In the genomic region with DNA sequence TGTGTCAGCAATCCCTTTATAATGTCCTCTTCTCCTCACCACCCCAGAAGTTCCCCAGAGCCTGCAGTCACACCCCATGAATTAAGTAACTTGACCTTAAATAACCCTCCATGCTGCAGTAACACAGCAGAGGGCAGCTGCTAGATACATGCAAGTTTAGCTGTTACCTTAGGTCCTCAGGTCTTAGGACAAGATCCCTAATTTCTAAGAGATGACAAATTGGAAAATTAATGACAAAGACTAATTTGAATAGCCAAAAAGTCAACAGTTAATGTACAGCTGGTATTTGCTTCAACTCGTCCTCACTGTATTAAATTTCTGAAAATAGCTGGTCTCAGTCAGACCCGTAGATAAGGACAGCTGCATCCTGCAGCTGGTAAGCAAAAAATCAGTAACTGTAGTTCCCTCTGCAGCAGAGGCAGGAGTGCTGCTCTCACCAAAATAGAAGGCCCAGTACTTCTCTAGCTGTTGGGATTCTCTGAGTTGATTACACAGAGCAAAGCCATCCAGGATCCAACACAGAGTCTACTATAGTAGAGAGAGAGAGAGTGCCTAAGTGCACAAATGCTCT, we compare ENCODE assay signal across 9 cellular contexts.
DNase-seq lines count a peak whose midpoint lies in the region; ATAC-seq and TF ChIP-seq lines count a peak whose summit lies in the region.
"Had no signal": no experiment of that assay in that cellular context is flagged by ENCODE, and none has a peak within 500 bp of the region (broad histone marks: within the 10 kb centered on the region; RNA-seq: fewer than 3 reads in every experiment).

No MANE protein-coding gene starts in this region.

- TF ChIP-seq POLR2A in gastroesophageal sphincter (IDR thresholded peaks at IDR 0.05): no peak

- H3K9me3 ChIP-seq in gastroesophageal sphincter: no peaks in the 10 kb centered on the region
- no peaks in the 10 kb centered on the region for H3K9me3 ChIP-seq in upper lobe of right lung

- H3K27ac ChIP-seq in gastroesophageal sphincter: peak overlapping the region in 3 of 4 donors; percentile 15 to 39 (median 30)
- no peak overlapping the region for H3K27ac ChIP-seq in upper lobe of right lung
- H3K27ac ChIP-seq: 22Rv1 had no signal

- TF ChIP-seq CTCF in gastroesophageal sphincter (IDR thresholded peaks at IDR 0.05): no peak
- TF ChIP-seq CTCF in upper lobe of right lung (IDR thresholded peaks at IDR 0.05): no peak

- WGBS in gastroesophageal sphincter (ENCODE audit: low coverage in 1 of 2), 2 donors: 14 to 25% methylated on average over 2 of the region's 2 CpGs

- intact Hi-C loops in upper lobe of right lung (cut with DNase I): no loop called here

- H3K4me3 ChIP-seq in gastroesophageal sphincter: no peak overlapping the region
- H3K4me3 ChIP-seq in upper lobe of right lung: no peak overlapping the region

- ATAC-seq in HG03103 (IDR thresholded peaks at IDR 0.05; ENCODE audit: low read depth, unreplicated experiment) (peak; percentile 38), gastroesophageal sphincter (peak; percentile 65), upper lobe of right lung (peak; percentile 60)
- ATAC-seq in stimulated activated naive CD8-positive, alpha-beta T cell treated with anti-CD3 and anti-CD28 coated beads, Interleukin-15, Interleukin-2, amounts not matched to agents 100 U/mL and 50 U/mL, for 24 hours: no peak

- peak; percentile 64 for DNase-seq in NCI-H1092 treated with DMSO at 0.1 percent for 48 hours (lab: John Stamatoyannopoulos, UW)
- no peak for DNase-seq in NCI-H1092 (lab: John Stamatoyannopoulos, UW)
- DNase-seq in NCI-H748 treated with DMSO at 0.1 percent for 48 hours (lab: John Stamatoyannopoulos, UW): peak; percentile 70
- no peak for DNase-seq in upper lobe of right lung
- no peak for DNase-seq in DMS114 treated with DMSO at 0.1 percent for 48 hours (lab: John Stamatoyannopoulos, UW; ENCODE audit: unreplicated experiment)
- DNase-seq in stimulated activated naive CD8-positive, alpha-beta T cell treated with anti-CD3 and anti-CD28 coated beads, Interleukin-15, Interleukin-2, amounts not matched to agents 100 U/mL and 50 U/mL, for 24 hours: no peak

- H3K4me1 ChIP-seq in gastroesophageal sphincter (peaks cover 0 to 49% (median 25%) of the 10 kb centered on the region in 3 donors), upper lobe of right lung (peaks cover 21% of the 10 kb centered on the region)

- no peak for TF ChIP-seq EP300 in gastroesophageal sphincter (IDR thresholded peaks at IDR 0.05)

- no peaks in the 10 kb centered on the region for H3K27me3 ChIP-seq in gastroesophageal sphincter
- H3K27me3 ChIP-seq in upper lobe of right lung: no peaks in the 10 kb centered on the region

- H3K36me3 ChIP-seq in gastroesophageal sphincter (peaks cover 0 to 9% of the 10 kb centered on the region in 2 donors), upper lobe of right lung (peaks cover 8% of the 10 kb centered on the region)

Comparison
In these comparisons a context has a peak if more than half of its experiments do, and no peak if none do; other contexts are left out.
1. DNase-seq: peak in NCI-H1092 treated with DMSO at 0.1 percent for 48 hours (single experiment) and NCI-H748 treated with DMSO at 0.1 percent for 48 hours (single experiment); none in NCI-H1092 (single experiment), upper lobe of right lung (single experiment), DMS114 treated with DMSO at 0.1 percent for 48 hours (single experiment) and stimulated activated naive CD8-positive, alpha-beta T cell treated with anti-CD3 and anti-CD28 coated beads, Interleukin-15, Interleukin-2, amounts not matched to agents 100 U/mL and 50 U/mL, for 24 hours (single experiment).